19 cellular contexts compared by ENCODE assay signal in the genomic region with DNA sequence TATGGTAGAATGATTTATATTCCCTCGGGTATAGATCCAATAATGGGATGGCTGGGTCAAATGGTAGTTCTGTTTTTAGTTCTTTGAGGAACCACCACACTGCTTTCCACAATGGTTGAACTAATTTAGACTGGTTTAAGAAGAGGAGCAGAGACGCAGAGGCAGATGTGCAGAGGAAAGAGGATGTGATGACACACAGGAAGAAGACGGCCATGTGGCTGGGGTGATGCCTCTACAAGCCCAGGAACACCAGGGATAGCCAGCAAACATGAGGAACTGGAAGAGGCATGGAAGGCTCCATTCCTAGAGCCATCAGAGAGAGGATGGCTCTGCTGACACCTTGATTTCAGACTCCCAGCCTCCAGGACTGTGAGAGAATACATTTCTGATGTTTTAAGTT.
DNase-seq lines count a peak whose midpoint lies in the region; ATAC-seq and TF ChIP-seq lines count a peak whose summit lies in the region.
"Had no signal": no experiment of that assay in that cellular context is flagged by ENCODE, and none has a peak within 500 bp of the region (broad histone marks: within the 10 kb centered on the region; RNA-seq: fewer than 3 reads in every experiment).

No MANE protein-coding gene starts in this region.

- no peaks in the 10 kb centered on the region for H3K36me3 ChIP-seq in BLaER1 treated with 17β-estradiol and CSF1 and Interleukin-3, amounts not matched to agents 10 nM and 100 nM
- no peaks in the 10 kb centered on the region for H3K36me3 ChIP-seq in left lung
- H3K36me3 ChIP-seq: cardiac muscle cell, pancreas, suprapubic skin had no signal

- peak overlapping the region; percentile 69 to 91 (median 80) for H3K4me2 ChIP-seq in BLaER1 treated with 17β-estradiol and CSF1 and Interleukin-3, amounts not matched to agents 10 nM and 100 nM

- no peaks in the 10 kb centered on the region for H3K27me3 ChIP-seq in BLaER1 treated with 17β-estradiol and CSF1 and Interleukin-3, amounts not matched to agents 10 nM and 100 nM
- no peaks in the 10 kb centered on the region for H3K27me3 ChIP-seq in left lung
- H3K27me3 ChIP-seq: cardiac muscle cell, pancreas, suprapubic skin had no signal

- H3K4me3 ChIP-seq in BLaER1 treated with 17β-estradiol and CSF1 and Interleukin-3, amounts not matched to agents 10 nM and 100 nM, result 0 out of 20 replicates have a peak overlapping the region, but pooled peaks of 1 of the 10 experiments have one; percentile 5
- H3K4me3 ChIP-seq in left lung, result no peak overlapping the region
- H3K4me3 ChIP-seq: cardiac muscle cell, pancreas, suprapubic skin had no signal

- DNase-seq in Kasumi-1 (lab: John Stamatoyannopoulos, UW), result peak; percentile 94 to 95
- no peak for DNase-seq in activated B cell treated with CpG ODN at 0.5 μM for 24 hours
- peak in 1 of 2 donors; percentile 56 for DNase-seq in left lung
- DNase-seq in NCI-H2107 treated with DMSO at 0.1 percent for 48 hours (lab: John Stamatoyannopoulos, UW; ENCODE audit: unreplicated experiment), result no peak
- DNase-seq in HuH-7 (ENCODE audit: low spot score), result no peak
- DNase-seq: activated CD4-positive, CD25-positive, alpha-beta regulatory T cell; DND-41; HCEC 1CT; Karpas-422; NCI-H1930; NCI-H774; pancreas; SHP77 treated with DMSO at 0.1 percent for 48 hours had no signal

- no peaks in the 10 kb centered on the region for H4K20me1 ChIP-seq in BLaER1 treated with 17β-estradiol and CSF1 and Interleukin-3, amounts not matched to agents 10 nM and 100 nM

- peak overlapping the region; percentile 65 for H3K27ac Mint-ChIP-seq in activated B cell treated with CpG ODN at 0.5 μM for 24 hours
- H3K27ac Mint-ChIP-seq: activated naive CD8-positive, alpha-beta T cell had no signal

- peak overlapping the region; percentile 30 to 77 (median 71); a peak in 21 of 22 replicates for H3K9ac ChIP-seq in BLaER1 treated with 17β-estradiol and CSF1 and Interleukin-3, amounts not matched to agents 10 nM and 100 nM

- intact Hi-C loops in activated B cell treated with CpG ODN at 0.5 μM for 24 hours (cut with micrococcal nuclease), result no loop called here
- intact Hi-C loops in left lung (cut with DNase I), result no loop called here

- no peaks in the 10 kb centered on the region for H3K36me3 Mint-ChIP-seq in activated B cell treated with CpG ODN at 0.5 μM for 24 hours (ENCODE audit: low read depth)
- H3K36me3 Mint-ChIP-seq: activated naive CD8-positive, alpha-beta T cell had no signal

- H3K9me3 ChIP-seq in BLaER1 treated with 17β-estradiol and CSF1 and Interleukin-3, amounts not matched to agents 10 nM and 100 nM (replicated peaks in 1 of 11), result peaks cover 0 to 17% (median 7%) of the 10 kb centered on the region in 11 experiments; a peak in 6 of 22 replicates
- H3K9me3 ChIP-seq in left lung, result no peaks in the 10 kb centered on the region
- H3K9me3 ChIP-seq: pancreas, suprapubic skin had no signal

- peaks cover 80 to 98% (median 92%) of the 10 kb centered on the region in 10 experiments for H3K4me1 ChIP-seq in BLaER1 treated with 17β-estradiol and CSF1 and Interleukin-3, amounts not matched to agents 10 nM and 100 nM
- peaks cover 3 to 34% of the 10 kb centered on the region in 2 donors for H3K4me1 ChIP-seq in left lung
- H3K4me1 ChIP-seq: pancreas had no signal

- H3K4me1 Mint-ChIP-seq in activated B cell treated with CpG ODN at 0.5 μM for 24 hours, result peaks cover 44% of the 10 kb centered on the region

- no peaks in the 10 kb centered on the region for H3K27me3 Mint-ChIP-seq in activated B cell treated with CpG ODN at 0.5 μM for 24 hours
- H3K27me3 Mint-ChIP-seq: activated naive CD8-positive, alpha-beta T cell had no signal

- TF ChIP-seq CTCF in activated B cell treated with CpG ODN at 0.5 μM for 24 hours (IDR thresholded peaks at IDR 0.05) (no peak), left lung (IDR thresholded peaks at IDR 0.05) (no peak)

- peak overlapping the region; percentile 81 to 93 (median 91) for H3K27ac ChIP-seq in BLaER1 treated with 17β-estradiol and CSF1 and Interleukin-3, amounts not matched to agents 10 nM and 100 nM
- H3K27ac ChIP-seq in left lung, result peak overlapping the region in 1 of 2 donors; percentile 20
- H3K27ac ChIP-seq: cardiac muscle cell, pancreas, suprapubic skin had no signal

- no peaks in the 10 kb centered on the region for H3K9me3 Mint-ChIP-seq in activated B cell treated with CpG ODN at 0.5 μM for 24 hours

- CTCF ChIA-PET in activated B cell treated with CpG ODN at 0.5 μM for 24 hours (lab: Charles Lee), result no interaction called here

- ATAC-seq in activated B cell treated with CpG ODN at 0.5 μM for 24 hours (ENCODE audit: low read depth) (peak; percentile 28), left lung (peak; percentile 52), HG03521 (IDR thresholded peaks at IDR 0.05; ENCODE audit: unreplicated experiment) (no peak), HG03378 (IDR thresholded peaks at IDR 0.05; ENCODE audit: unreplicated experiment) (no peak)

- no peak overlapping the region for H3K4me3 Mint-ChIP-seq in activated B cell treated with CpG ODN at 0.5 μM for 24 hours
- H3K4me3 Mint-ChIP-seq: activated naive CD8-positive, alpha-beta T cell had no signal

- POLR2A ChIA-PET in activated B cell treated with CpG ODN at 0.5 μM for 24 hours (lab: Charles Lee), result interaction anchor here (2.5 kb wide), 1 partner anchor 21 kb away, joined by 14 read pairs; no protein-coding TSS in a partner anchor

Comparison
In these comparisons a context has a peak if more than half of its experiments do, and no peak if none do; other contexts are left out.
1. DNase-seq: peak in Kasumi-1 (2 of 2); none in activated B cell treated with CpG ODN at 0.5 μM for 24 hours (single experiment), NCI-H2107 treated with DMSO at 0.1 percent for 48 hours (single experiment) and HuH-7 (single experiment).
2. ATAC-seq: peak in activated B cell treated with CpG ODN at 0.5 μM for 24 hours (single experiment) and left lung (single experiment); none in HG03521 (single experiment) and HG03378 (single experiment).